ENCODE assay signal across 8 cellular contexts in genomic region chr15:74615313-74616019, GRCh38. TPM values are rescaled to one million over a fixed set of nuclear protein-coding genes. Genes with fewer than 3 reads are reported as not detected.
DNase-seq lines count a peak whose midpoint lies in the region; ATAC-seq, FAIRE-seq and TF ChIP-seq lines count a peak whose summit lies in the region.

CLK3 (plus strand) TSS chr15:74615836; CDS start chr15:74619197, 3,361 bp downstream.

- BruUV-seq in HepG2 (replicated peaks; lab: Mats Ljungman, UMichigan) = no TSS peak

- peak; percentile 77 for ATAC-seq in GM19372 (IDR thresholded peaks at IDR 0.05; ENCODE audit: low read depth, unreplicated experiment)
- peak; percentile 80 for ATAC-seq in HG03521 (IDR thresholded peaks at IDR 0.05; ENCODE audit: unreplicated experiment)
- peak; percentile 87 for ATAC-seq in HepG2

- H3K27me3 Mint-ChIP-seq in dendritic cell treated with granulocyte-macrophage colony-stimulating factor and Interleukin-4, amounts not matched to agents 40 ng/mL and 50 ng/mL, for 4 days = no peaks in the 10 kb centered on the region

- no peak for FAIRE-seq in HepG2 (lab: Jason Lieb, UNC)

- H3K4me3 Mint-ChIP-seq in dendritic cell treated with granulocyte-macrophage colony-stimulating factor and Interleukin-4, amounts not matched to agents 40 ng/mL and 50 ng/mL, for 4 days = peak within 1 kb of the TSS; percentile 90

- H3K36me3 Mint-ChIP-seq in dendritic cell treated with granulocyte-macrophage colony-stimulating factor and Interleukin-4, amounts not matched to agents 40 ng/mL and 50 ng/mL, for 4 days (ENCODE audit: low read depth) = peaks cover 42% of the 10 kb centered on the region

- no peaks in the 10 kb centered on the region for H3K9me3 Mint-ChIP-seq in dendritic cell treated with granulocyte-macrophage colony-stimulating factor and Interleukin-4, amounts not matched to agents 40 ng/mL and 50 ng/mL, for 4 days

- POLR2A ChIA-PET in HepG2 (lab: Yijun Ruan, JAX) = interaction anchor here (0.5 to 6.9 kb wide), 10 partner anchors 14 to 408 kb away, joined by 3 to 52 read pairs (median 4); partner anchors contain the start of genes ARID3B, PPCDC and UBL7

- DNase-seq in C1 segment of cervical spinal cord (lab: John Stamatoyannopoulos, UW) (peak; percentile 26 to 98 (median 88)), NCI-H748 treated with DMSO at 0.1 percent for 48 hours (lab: John Stamatoyannopoulos, UW) (peak; percentile 61), HepG2 (ENCODE audit: low spot score) (peak; percentile 85)
- DNase-seq in activated CD4-positive, alpha-beta T cell treated with anti-CD3 and anti-CD28 coated beads, Interleukin-2, amount 50 U/mL, for 24 hours (ENCODE audit: low read depth in 1 of 2, low spot score in 1 of 2) = peak; percentile 89 to 91
- DNase-seq in stimulated activated CD4-positive, alpha-beta T cell treated with anti-CD3 and anti-CD28 coated beads, Interleukin-4, amount 100 ng/mL, for 1 hour = peak; percentile 99

- peak within 1 kb of the TSS; percentile 90 to 100 (median 94) for H3K4me3 ChIP-seq in HepG2 (replicated peaks in 1 of 3; ENCODE audit: insufficient read depth in 1 of 3, low read depth in 2 of 3, low read length in 3 of 3)

- peaks cover 43% of the 10 kb centered on the region for H3K4me1 Mint-ChIP-seq in dendritic cell treated with granulocyte-macrophage colony-stimulating factor and Interleukin-4, amounts not matched to agents 40 ng/mL and 50 ng/mL, for 4 days (ENCODE audit: low read depth)

- no peak within 1 kb of the TSS for H2AFZ ChIP-seq in HepG2 (ENCODE audit: low read length)

- H3K9me3 ChIP-seq in HepG2 (ENCODE audit: low read length) = no peaks in the 10 kb centered on the region

- in situ Hi-C loops in HepG2 (cut with HindIII; ENCODE audit: extremely low pct_ligation_motif_present, low pct_unique_long_range_greater_than_20kb) = no loop called here

- peaks cover 39% of the 10 kb centered on the region for H3K4me1 ChIP-seq in HepG2 (ENCODE audit: insufficient read depth, low read length)

- H3K36me3 ChIP-seq in HepG2 (replicated peaks in 1 of 2; ENCODE audit: control insufficient read depth in 1 of 2, insufficient read depth in 2 of 2, low read length in 2 of 2) = peaks cover 6 to 15% of the 10 kb centered on the region in 2 experiments; a peak in 4 of 5 replicates

- 0% methylated on average over 6 of the region's 94 CpGs for WGBS in HepG2 (ENCODE audit: low lambda C conversion rate)

- peaks cover 0 to 22% of the 10 kb centered on the region in 2 experiments; a peak in 2 of 5 replicates for H3K27me3 ChIP-seq in HepG2 (ENCODE audit: control insufficient read depth in 1 of 2, insufficient read depth in 2 of 2, low read length in 2 of 2)

- TF ChIP-seq RAD21 in HepG2 (CRISPR knock-in tag; IDR thresholded peaks at IDR 0.05) = peak; percentile 58

- TF ChIP-seq CTCF in HepG2 (CRISPR knock-in tag; IDR thresholded peaks at IDR 0.05) = peak; percentile 12; the same call in 1 of the 2 replicates

- H4K20me1 ChIP-seq in HepG2 (ENCODE audit: insufficient read depth, low read length) = peaks cover 41% of the 10 kb centered on the region

- peaks cover 41% of the 10 kb centered on the region for H3K79me2 ChIP-seq in HepG2 (ENCODE audit: insufficient read depth, low read length)

- peak within 1 kb of the TSS; percentile 99 for H3K9ac ChIP-seq in HepG2 (ENCODE audit: insufficient read depth, low read depth, low read length)

- no peak; a peak in 1 of 4 replicates for TF ChIP-seq POLR2A in HepG2 (IDR thresholded peaks at IDR 0.05; ENCODE audit: insufficient read depth in 1 of 2, low read depth in 2 of 2, low read length in 2 of 2)

- peak within 1 kb of the TSS; percentile 93 for H3K27ac ChIP-seq in HepG2 (ENCODE audit: extremely low read length, insufficient read depth, low read length)

- TF ChIP-seq EP300 in HepG2 (IDR thresholded peaks at IDR 0.05; ENCODE audit: low read depth in 2 of 2, low read length in 2 of 2) (peak in 1 of 2 experiments; percentile 51; a peak in 2 of 4 replicates), HepG2 (CRISPR knock-in tag; IDR thresholded peaks at IDR 0.05; ENCODE audit: borderline replicate concordance) (no peak)

- H3K4me2 ChIP-seq in HepG2 (ENCODE audit: low read depth, low read length) = peak within 1 kb of the TSS; percentile 85

- CTCF ChIA-PET in HepG2 (lab: Yijun Ruan, JAX; ENCODE audit: low intra/inter-chr PET ratio, low total read pairs) = no interaction called here

- intact Hi-C loops in dendritic cell treated with granulocyte-macrophage colony-stimulating factor and Interleukin-4, amounts not matched to agents 40 ng/mL and 50 ng/mL, for 4 days (cut with micrococcal nuclease) = loop anchor here (1.0 to 2.0 kb wide), 3 partner anchors 17 to 155 kb away; partner anchors contain the start of genes ARID3B and UBL7
- intact Hi-C loops in HepG2 (cut with micrococcal nuclease; ENCODE audit: unreplicated experiment) = loop anchor here (1.0 to 5.0 kb wide), 3 partner anchors 74 to 243 kb away; partner anchors contain the start of gene ARID3B

- H3K27ac Mint-ChIP-seq in dendritic cell treated with granulocyte-macrophage colony-stimulating factor and Interleukin-4, amounts not matched to agents 40 ng/mL and 50 ng/mL, for 4 days = peak within 1 kb of the TSS; percentile 93

TF ChIP-seq in HepG2, 621 proteins besides CTCF, POLR2A, EP300 and RAD21 (continues in another document):
- TF ChIP-seq ETS1 (CRISPR knock-in tag; IDR thresholded peaks at IDR 0.05) (no peak), SMAD3 (CRISPR knock-in tag; IDR thresholded peaks at IDR 0.05) (no peak), ZNF761 (CRISPR knock-in tag; conservative IDR thresholded peaks at IDR 0.05) (peak; percentile 88; the same call in 1 of the 2 replicates), JUN (CRISPR knock-in tag; IDR thresholded peaks at IDR 0.05) (peak; percentile 70), ARNT2 (CRISPR knock-in tag; IDR thresholded peaks at IDR 0.05; ENCODE audit: low read depth) (peak; percentile 96), ZNF367 (CRISPR knock-in tag; IDR thresholded peaks at IDR 0.05; ENCODE audit: borderline replicate concordance) (no peak), ZBTB21 (CRISPR knock-in tag; IDR thresholded peaks at IDR 0.05) (no peak), GMEB2 (CRISPR knock-in tag; IDR thresholded peaks at IDR 0.05; ENCODE audit: low read depth) (peak; percentile 44; the same call in 1 of the 2 replicates), TARDBP (CRISPR knock-in tag; IDR thresholded peaks at IDR 0.05) (peak; percentile 96), ZNF780A (CRISPR knock-in tag; IDR thresholded peaks at IDR 0.05) (no peak), SP5 (CRISPR knock-in tag; IDR thresholded peaks at IDR 0.05; ENCODE audit: borderline replicate concordance, low read depth) (peak; percentile 80), MBD4 (IDR thresholded peaks at IDR 0.05; ENCODE audit: borderline replicate concordance, low read length) (no peak)

RNA-seq across cellular contexts. Expression of gene CLK3, which starts in this region (rescaled TPM):
- 31.4 and 41.5 TPM in 2 replicates for total RNA-seq in HepG2 (2016; rRNA removed; fragmentation: Illumina TruSeq; extraction: Trizol)
- 21.2 TPM in 2 replicates for total RNA-seq in HepG2 (2016; cell fraction: cytosol; rRNA removed; fragmentation: Illumina TruSeq; extraction: Trizol; ENCODE audit: low read depth)
- 29.0 and 39.7 TPM in 2 replicates for total RNA-seq in HepG2 (2016; cell fraction: insoluble cytoplasmic fraction; rRNA removed; fragmentation: Illumina TruSeq; extraction: Trizol)
- total RNA-seq in HepG2 (2016; cell fraction: membrane; rRNA removed; fragmentation: Illumina TruSeq; extraction: Trizol) = 19.8 and 21.9 TPM in 2 replicates
- 49.0 and 49.2 TPM in 2 replicates for total RNA-seq in HepG2 (2016; cell fraction: nucleus; rRNA removed; fragmentation: Illumina TruSeq; extraction: Trizol)
- 82.0 and 89.1 TPM in 2 replicates for polyA plus RNA-seq in HepG2 (2011; rRNA removed)
- 59.3 and 68.4 TPM in 2 replicates for polyA plus RNA-seq in HepG2 (2011; cell fraction: cytosol; rRNA removed)
- polyA plus RNA-seq in HepG2 (2011; cell fraction: nucleus; rRNA removed) = 264 and 302 TPM in 2 replicates
- polyA plus RNA-seq in HepG2 (2012) = 34.0 and 40.7 TPM in 2 replicates
- polyA plus RNA-seq in HepG2 (2016; cell fraction: cytosol; fragmentation: Illumina TruSeq; extraction: Trizol; ENCODE audit: low read depth) = 8.0 and 8.4 TPM in 2 replicates
- 33.8 and 35.7 TPM in 2 replicates for polyA plus RNA-seq in HepG2 (2016; cell fraction: insoluble cytoplasmic fraction; fragmentation: Illumina TruSeq; extraction: Trizol; ENCODE audit: low read depth)
- polyA plus RNA-seq in HepG2 (2016; cell fraction: membrane; fragmentation: Illumina TruSeq; extraction: Trizol; ENCODE audit: low read depth) = 11.6 and 14.5 TPM in 2 replicates
- 101 and 109 TPM in 2 replicates for polyA plus RNA-seq in HepG2 (2016; cell fraction: nucleus; fragmentation: Illumina TruSeq; extraction: Trizol; ENCODE audit: insufficient read depth, low read depth)
- 181 and 249 TPM in 2 replicates for polyA minus RNA-seq in HepG2 (2011; rRNA and poly(A)+ RNA removed; ENCODE audit: low replicate concordance)
- polyA minus RNA-seq in HepG2 (2011; cell fraction: cytosol; rRNA and poly(A)+ RNA removed) = 23.0 and 27.8 TPM in 2 replicates
- 142 and 155 TPM in 2 replicates for polyA minus RNA-seq in HepG2 (2011; cell fraction: nucleus; rRNA and poly(A)+ RNA removed)

Comparison
In these comparisons a context has a peak if more than half of its experiments do, and no peak if none do; other contexts are left out.
1. Peak in every context shown above with its lines: DNase-seq, ATAC-seq, H3K4me3 ChIP-seq and H3K27ac ChIP-seq.